16 cellular contexts compared by ENCODE assay signal in genomic region chr10:89085153-89085552, GRCh38.
A peak's percentile ranks its signal among the peaks of the same experiment; 100 is the strongest.
DNase-seq lines count a peak whose midpoint lies in the region; ATAC-seq, FAIRE-seq and TF ChIP-seq lines count a peak whose summit lies in the region.
"Had no signal": no experiment of that assay in that cellular context is flagged by ENCODE, and none has a peak within 500 bp of the region (broad histone marks: within the 10 kb centered on the region; RNA-seq: fewer than 3 reads in every experiment).

No MANE protein-coding gene starts in this region.

- no peak for ATAC-seq in GM19328 (IDR thresholded peaks at IDR 0.05; ENCODE audit: unreplicated experiment)
- ATAC-seq in HG03378 (IDR thresholded peaks at IDR 0.05; ENCODE audit: unreplicated experiment), result no peak

- TF ChIP-seq POLR2A in GM12891 (IDR thresholded peaks at IDR 0.05; ENCODE audit: low read depth, low read length), result no peak

- FAIRE-seq in GM12891 (lab: Jason Lieb, UNC), result peak; percentile 9
- FAIRE-seq: islet of Langerhans had no signal

- DNase-seq in AG20443 (ENCODE audit: low spot score), result peak; percentile 27
- DNase-seq in GM12891 (ENCODE audit: insufficient read length, low spot score), result no peak
- DNase-seq in MV-4-11 (lab: John Stamatoyannopoulos, UW), result peak; percentile 67
- DNase-seq in kidney tubule cell (ENCODE audit: low spot score), result peak; percentile 3
- DNase-seq in NAMALWA (ENCODE audit: low spot score), result no peak
- DNase-seq: activated CD4-positive, alpha-beta T cell treated with anti-CD3 and anti-CD28 coated beads, Interleukin-2, amount 10 ng/mL, durations not matched to agents 24 days and 14 days; activated naive CD4-positive, alpha-beta T cell treated with Interleukin-2 at 50 U/mL for 16 hours; C1 segment of cervical spinal cord; effector memory CD8-positive, alpha-beta T cell; head of caudate nucleus; NCI-H82; stimulated activated CD4-positive, alpha-beta T cell treated with anti-CD3 and anti-CD28 coated beads, Interleukin-2, amount 100 ng/mL, for 48 hours; substantia nigra had no signal

TF ChIP-seq in GM12891, 5 proteins besides CTCF, POLR2A, EP300 and RAD21:
- TF ChIP-seq POU2F2 (IDR thresholded peaks at IDR 0.05; ENCODE audit: low read depth, low read length), result no peak
- no peak for TF ChIP-seq POLR2AphosphoS5 (IDR thresholded peaks at IDR 0.05; ENCODE audit: low read depth, low read length)
- TF ChIP-seq TAF1 (IDR thresholded peaks at IDR 0.05; ENCODE audit: low read depth, low read length), result no peak
- no peak for TF ChIP-seq PAX5 (IDR thresholded peaks at IDR 0.05; ENCODE audit: insufficient read depth, low read length, severe bottlenecking)
- no peak for TF ChIP-seq SPI1 (IDR thresholded peaks at IDR 0.05; ENCODE audit: low read depth, low read length)

Comparison
In these comparisons a context has a peak if more than half of its experiments do, and no peak if none do; other contexts are left out.
1. DNase-seq: peak in AG20443 (single experiment), MV-4-11 (single experiment) and kidney tubule cell (single experiment); none in GM12891 (single experiment) and NAMALWA (single experiment).